In genomic region chr10:117137911-117138642, GRCh38 we compare ENCODE assay signal across 8 cellular contexts. TPM values are rescaled to one million over a fixed set of nuclear protein-coding genes. Genes with fewer than 3 reads are reported as not detected.
A peak's percentile ranks its signal among the peaks of the same experiment; 100 is the strongest.
DNase-seq lines count a peak whose midpoint lies in the region; ATAC-seq and TF ChIP-seq lines count a peak whose summit lies in the region.
"Had no signal": no experiment of that assay in that cellular context is flagged by ENCODE, and none has a peak within 500 bp of the region (broad histone marks: within the 10 kb centered on the region; RNA-seq: fewer than 3 reads in every experiment).

A gene with protein sequence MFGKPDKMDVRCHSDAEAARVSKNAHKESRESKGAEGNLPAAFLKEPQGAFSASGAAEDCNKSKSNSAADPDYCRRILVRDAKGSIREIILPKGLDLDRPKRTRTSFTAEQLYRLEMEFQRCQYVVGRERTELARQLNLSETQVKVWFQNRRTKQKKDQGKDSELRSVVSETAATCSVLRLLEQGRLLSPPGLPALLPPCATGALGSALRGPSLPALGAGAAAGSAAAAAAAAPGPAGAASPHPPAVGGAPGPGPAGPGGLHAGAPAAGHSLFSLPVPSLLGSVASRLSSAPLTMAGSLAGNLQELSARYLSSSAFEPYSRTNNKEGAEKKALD (minus strand): TSS chr10:117138270. CDS start chr10:117138056, 214 bp downstream.

- intact Hi-C loops in PC-3 (cut with micrococcal nuclease) = no loop called here

- H3K9me2 ChIP-seq in PC-3 (replicated peaks; ENCODE audit: low read length) = no peaks in the 10 kb centered on the region

- no peaks in the 10 kb centered on the region for H3K36me3 Mint-ChIP-seq in glutamatergic neuron (ENCODE audit: unreplicated experiment)

- H3K4me2 ChIP-seq in PC-3 (ENCODE audit: low read length) = peak within 1 kb of the TSS; percentile 91

- H3K9ac ChIP-seq in PC-3 (ENCODE audit: low read length) = no peak within 1 kb of the TSS; the same call in 1 of the 2 replicates

- H3K4me3 ChIP-seq in PC-3 (ENCODE audit: low read length) = peak within 1 kb of the TSS; percentile 75
- peak within 1 kb of the TSS; percentile 35 for H3K4me3 ChIP-seq in skeletal muscle cell (ENCODE audit: low read depth, low read length)

- H3K36me3 ChIP-seq in PC-3 (ENCODE audit: low read depth, low read length) = no peaks in the 10 kb centered on the region

- H3K27ac Mint-ChIP-seq in glutamatergic neuron (ENCODE audit: unreplicated experiment) = peak within 1 kb of the TSS; percentile 22

- POLR2A ChIA-PET in PC-3 (lab: Charles Lee; ENCODE audit: unreplicated experiment) = no interaction called here

- no peaks in the 10 kb centered on the region for H3F3A ChIP-seq in PC-3 (ENCODE audit: low read length, unreplicated experiment)

- H2AFZ ChIP-seq in PC-3 (ENCODE audit: low read length) = peak within 1 kb of the TSS; percentile 81

- H3K4me1 ChIP-seq in PC-3 (ENCODE audit: insufficient read depth, low read length) = peaks cover 9% of the 10 kb centered on the region; the same call in 1 of the 2 replicates

- no peak within 1 kb of the TSS for H3K27ac ChIP-seq in PC-3 (ENCODE audit: low read length)

- H4K20me1 ChIP-seq in PC-3 (ENCODE audit: low read length) = no peaks in the 10 kb centered on the region

- no peak for TF ChIP-seq CTCF in GM20000 (IDR thresholded peaks at IDR 0.05; ENCODE audit: extremely low read depth, missing control alignments)
- no peak for TF ChIP-seq CTCF in PC-3 (conservative IDR thresholded peaks at IDR 0.05; ENCODE audit: low read depth, low read length)
- TF ChIP-seq CTCF in glutamatergic neuron (IDR thresholded peaks at IDR 0.05; ENCODE audit: partially characterized antibody, unreplicated experiment) = no peak

- peak; percentile 32; the same call in 1 of the 2 replicates for ATAC-seq in PC-3
- ATAC-seq in HG03175 (IDR thresholded peaks at IDR 0.05; ENCODE audit: unreplicated experiment) = no peak
- ATAC-seq in HG03432 (IDR thresholded peaks at IDR 0.05; ENCODE audit: unreplicated experiment) = no peak

- peaks cover 25% of the 10 kb centered on the region for H3K27me3 ChIP-seq in PC-3 (ENCODE audit: low read length)

- peak within 1 kb of the TSS; percentile 83 for H3K4me3 Mint-ChIP-seq in glutamatergic neuron (ENCODE audit: unreplicated experiment)

- CTCF ChIA-PET in PC-3 (lab: Charles Lee) = interaction anchor here (0.6 kb wide), 1 partner anchor 511 kb away, joined by 8 read pairs; no protein-coding TSS in a partner anchor

- H3K27me3 Mint-ChIP-seq in glutamatergic neuron (ENCODE audit: unreplicated experiment) = peaks cover 41% of the 10 kb centered on the region

- no peaks in the 10 kb centered on the region for H3K9me3 ChIP-seq in PC-3 (ENCODE audit: low read length)

- peaks cover 8% of the 10 kb centered on the region for H3K4me1 Mint-ChIP-seq in glutamatergic neuron (ENCODE audit: low read depth, unreplicated experiment)

- peaks cover 14% of the 10 kb centered on the region for H3K9me3 Mint-ChIP-seq in glutamatergic neuron (ENCODE audit: unreplicated experiment)

- no peaks in the 10 kb centered on the region for H3K79me2 ChIP-seq in PC-3 (ENCODE audit: low read length)

- DNase-seq in GM20000 (ENCODE audit: low spot score) (peak; percentile 46), PC-3 (peak; percentile 30), glutamatergic neuron (peak; percentile 61), skeletal muscle cell (ENCODE audit: low read depth) (no peak), NCI-H774 (lab: John Stamatoyannopoulos, UW) (no peak)
- DNase-seq: Karpas-422 had no signal

- no TSS peak for BruUV-seq in PC-3 (replicated peaks; lab: Mats Ljungman, UMichigan)

RNA-seq across cellular contexts. Expression of the gene that starts here (rescaled TPM):
- total RNA-seq in PC-3 (2014; rRNA removed) (0.12 and 0.98 TPM in 2 replicates), glutamatergic neuron (ENCODE audit: unreplicated experiment) (0.27 TPM)

Comparison
In these comparisons a context has a peak if more than half of its experiments do, and no peak if none do; other contexts are left out.
1. Peak in DNase-seq, ATAC-seq, H3K4me3 ChIP-seq and H3K4me2 ChIP-seq in PC-3; RNA of the gene not detected or under 1 TPM.
2. Peak in DNase-seq in glutamatergic neuron; RNA of the gene not detected or under 1 TPM.